ENCODE assay signal across 7 cellular contexts in the genomic region with DNA sequence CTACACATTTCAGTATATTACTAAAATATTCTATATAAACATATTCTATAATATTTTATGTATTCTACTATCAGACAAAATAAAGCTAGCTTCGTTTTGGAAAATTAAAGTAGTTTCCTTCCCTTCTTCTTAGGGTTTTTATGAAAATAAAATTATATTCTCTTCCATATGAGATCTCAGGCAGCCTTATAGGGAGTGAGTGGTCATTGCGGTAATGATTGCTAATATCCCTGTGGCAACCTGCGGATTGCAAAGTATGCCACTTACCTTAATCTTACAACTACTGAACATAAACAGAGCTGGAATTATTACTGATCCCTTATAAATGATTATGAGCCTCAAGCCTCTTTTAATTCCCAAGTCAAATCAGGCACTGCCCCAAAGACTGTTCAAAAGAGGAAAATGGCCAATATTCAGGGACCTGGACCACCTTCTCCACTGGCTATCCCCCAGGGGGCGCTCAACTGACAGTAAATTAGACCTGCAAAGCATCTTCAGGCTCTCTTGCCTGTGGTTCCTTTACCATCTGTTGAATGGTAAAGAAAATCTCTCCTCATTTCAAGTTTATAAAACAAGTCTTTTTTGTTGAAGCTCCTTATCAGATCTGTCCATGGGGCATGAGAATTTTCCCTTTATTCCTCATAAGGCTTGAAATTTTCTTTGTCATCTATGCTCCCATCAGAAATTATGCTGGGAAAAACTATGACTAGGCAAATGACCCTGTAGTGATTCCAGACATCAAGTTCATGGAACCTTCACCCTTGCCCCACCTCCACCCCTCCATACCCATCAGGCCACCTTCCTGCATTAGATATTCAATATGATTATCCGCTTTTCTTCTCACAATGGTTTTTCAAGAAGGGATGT.
A peak's percentile ranks its signal among the peaks of the same experiment; 100 is the strongest.
DNase-seq lines count a peak whose midpoint lies in the region; ATAC-seq, FAIRE-seq and TF ChIP-seq lines count a peak whose summit lies in the region.

No MANE protein-coding gene starts in this region.

- peak; percentile 57 for FAIRE-seq in GM12892 (lab: Jason Lieb, UNC)
- no peak for FAIRE-seq in bronchial epithelial cell (lab: Jason Lieb, UNC)

- no peak overlapping the region for H3K4me3 ChIP-seq in bronchial epithelial cell (ENCODE audit: low read depth, low read length)

- H3K9me3 Mint-ChIP-seq in WTC11: peaks cover 14% of the 10 kb centered on the region

- no peaks in the 10 kb centered on the region for H3K27me3 ChIP-seq in bronchial epithelial cell (ENCODE audit: control insufficient read depth, insufficient read depth, low read length)

- H3K4me3 Mint-ChIP-seq in WTC11: no peak overlapping the region

- no peaks in the 10 kb centered on the region for H3K36me3 ChIP-seq in bronchial epithelial cell (ENCODE audit: control insufficient read depth, insufficient read depth, low read length)

- TF ChIP-seq CTCF in WTC11 (IDR thresholded peaks at IDR 0.05) (peak; percentile 81), bronchial epithelial cell (IDR thresholded peaks at IDR 0.05; ENCODE audit: insufficient read depth, low read length, severe bottlenecking) (peak; percentile 79)

- H3K36me3 Mint-ChIP-seq in WTC11: no peaks in the 10 kb centered on the region

- POLR2A ChIA-PET in WTC11 (lab: Charles Lee): no interaction called here

- ATAC-seq in HG02763 (IDR thresholded peaks at IDR 0.05; ENCODE audit: unreplicated experiment): peak; percentile 87
- peak; percentile 90 for ATAC-seq in WTC11

- H3K4me1 Mint-ChIP-seq in WTC11: peaks cover 21% of the 10 kb centered on the region

- DNase-seq in GM12892 (ENCODE audit: insufficient read length) (no peak), NCI-H2029 (lab: John Stamatoyannopoulos, UW) (peak; percentile 23), WTC11 (ENCODE audit: low spot score) (peak; percentile 83), bronchial epithelial cell (ENCODE audit: low read depth) (peak; percentile 50), kidney glomerular epithelial cell (lab: John Stamatoyannopoulos, UW) (peak; percentile 36)
- DNase-seq in stimulated activated CD4-positive, alpha-beta T cell treated with anti-CD3 and anti-CD28 coated beads, Interleukin-4, amount 100 ng/mL, for 24 hours: peak; percentile 83

- no peak overlapping the region for H3K27ac Mint-ChIP-seq in WTC11

- no peak for TF ChIP-seq POLR2A in GM12892 (IDR thresholded peaks at IDR 0.05; ENCODE audit: low read depth, low read length)

- CTCF ChIA-PET in WTC11 (lab: Charles Lee): interaction anchor here (1.0 to 1.6 kb wide), 4 partner anchors 33 to 165 kb away, joined by 3 to 8 read pairs (median 3); no protein-coding TSS in a partner anchor

- H3K27me3 Mint-ChIP-seq in WTC11 (ENCODE audit: low read depth): no peaks in the 10 kb centered on the region

TF ChIP-seq in WTC11, 78 proteins besides CTCF, POLR2A, EP300 and RAD21:
- TF ChIP-seq JUN (CRISPR knock-in tag; IDR thresholded peaks at IDR 0.05) (no peak), CBFB (CRISPR knock-in tag; IDR thresholded peaks at IDR 0.05; ENCODE audit: low read depth) (no peak), FOXJ3 (CRISPR knock-in tag; IDR thresholded peaks at IDR 0.05; ENCODE audit: borderline replicate concordance) (no peak), GABPB1 (CRISPR knock-in tag; IDR thresholded peaks at IDR 0.05) (no peak), NR3C1 (CRISPR knock-in tag; conservative IDR thresholded peaks at IDR 0.05; ENCODE audit: low read depth) (no peak), ETV6 (CRISPR knock-in tag; IDR thresholded peaks at IDR 0.05) (no peak), FOXK1 (CRISPR knock-in tag; IDR thresholded peaks at IDR 0.05) (no peak), NFATC4 (CRISPR knock-in tag; IDR thresholded peaks at IDR 0.05) (no peak)
- TF ChIP-seq, protein P1, sequence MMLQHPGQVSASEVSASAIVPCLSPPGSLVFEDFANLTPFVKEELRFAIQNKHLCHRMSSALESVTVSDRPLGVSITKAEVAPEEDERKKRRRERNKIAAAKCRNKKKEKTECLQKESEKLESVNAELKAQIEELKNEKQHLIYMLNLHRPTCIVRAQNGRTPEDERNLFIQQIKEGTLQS (CRISPR knock-in tag; conservative IDR thresholded peaks at IDR 0.05): no peak
- TF ChIP-seq, protein P2, sequence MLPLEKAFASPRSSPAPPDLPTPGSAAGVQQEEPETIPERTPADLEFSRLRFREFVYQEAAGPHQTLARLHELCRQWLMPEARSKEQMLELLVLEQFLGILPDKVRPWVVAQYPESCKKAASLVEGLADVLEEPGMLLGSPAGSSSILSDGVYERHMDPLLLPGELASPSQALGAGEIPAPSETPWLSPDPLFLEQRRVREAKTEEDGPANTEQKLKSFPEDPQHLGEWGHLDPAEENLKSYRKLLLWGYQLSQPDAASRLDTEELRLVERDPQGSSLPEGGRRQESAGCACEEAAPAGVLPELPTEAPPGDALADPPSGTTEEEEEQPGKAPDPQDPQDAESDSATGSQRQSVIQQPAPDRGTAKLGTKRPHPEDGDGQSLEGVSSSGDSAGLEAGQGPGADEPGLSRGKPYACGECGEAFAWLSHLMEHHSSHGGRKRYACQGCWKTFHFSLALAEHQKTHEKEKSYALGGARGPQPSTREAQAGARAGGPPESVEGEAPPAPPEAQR (CRISPR knock-in tag; IDR thresholded peaks at IDR 0.05): no peak
- TF ChIP-seq, protein P3, sequence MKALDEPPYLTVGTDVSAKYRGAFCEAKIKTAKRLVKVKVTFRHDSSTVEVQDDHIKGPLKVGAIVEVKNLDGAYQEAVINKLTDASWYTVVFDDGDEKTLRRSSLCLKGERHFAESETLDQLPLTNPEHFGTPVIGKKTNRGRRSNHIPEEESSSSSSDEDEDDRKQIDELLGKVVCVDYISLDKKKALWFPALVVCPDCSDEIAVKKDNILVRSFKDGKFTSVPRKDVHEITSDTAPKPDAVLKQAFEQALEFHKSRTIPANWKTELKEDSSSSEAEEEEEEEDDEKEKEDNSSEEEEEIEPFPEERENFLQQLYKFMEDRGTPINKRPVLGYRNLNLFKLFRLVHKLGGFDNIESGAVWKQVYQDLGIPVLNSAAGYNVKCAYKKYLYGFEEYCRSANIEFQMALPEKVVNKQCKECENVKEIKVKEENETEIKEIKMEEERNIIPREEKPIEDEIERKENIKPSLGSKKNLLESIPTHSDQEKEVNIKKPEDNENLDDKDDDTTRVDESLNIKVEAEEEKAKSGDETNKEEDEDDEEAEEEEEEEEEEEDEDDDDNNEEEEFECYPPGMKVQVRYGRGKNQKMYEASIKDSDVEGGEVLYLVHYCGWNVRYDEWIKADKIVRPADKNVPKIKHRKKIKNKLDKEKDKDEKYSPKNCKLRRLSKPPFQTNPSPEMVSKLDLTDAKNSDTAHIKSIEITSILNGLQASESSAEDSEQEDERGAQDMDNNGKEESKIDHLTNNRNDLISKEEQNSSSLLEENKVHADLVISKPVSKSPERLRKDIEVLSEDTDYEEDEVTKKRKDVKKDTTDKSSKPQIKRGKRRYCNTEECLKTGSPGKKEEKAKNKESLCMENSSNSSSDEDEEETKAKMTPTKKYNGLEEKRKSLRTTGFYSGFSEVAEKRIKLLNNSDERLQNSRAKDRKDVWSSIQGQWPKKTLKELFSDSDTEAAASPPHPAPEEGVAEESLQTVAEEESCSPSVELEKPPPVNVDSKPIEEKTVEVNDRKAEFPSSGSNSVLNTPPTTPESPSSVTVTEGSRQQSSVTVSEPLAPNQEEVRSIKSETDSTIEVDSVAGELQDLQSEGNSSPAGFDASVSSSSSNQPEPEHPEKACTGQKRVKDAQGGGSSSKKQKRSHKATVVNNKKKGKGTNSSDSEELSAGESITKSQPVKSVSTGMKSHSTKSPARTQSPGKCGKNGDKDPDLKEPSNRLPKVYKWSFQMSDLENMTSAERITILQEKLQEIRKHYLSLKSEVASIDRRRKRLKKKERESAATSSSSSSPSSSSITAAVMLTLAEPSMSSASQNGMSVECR (CRISPR knock-in tag; IDR thresholded peaks at IDR 0.05; ENCODE audit: borderline replicate concordance): no peak
- TF ChIP-seq, protein P4, sequence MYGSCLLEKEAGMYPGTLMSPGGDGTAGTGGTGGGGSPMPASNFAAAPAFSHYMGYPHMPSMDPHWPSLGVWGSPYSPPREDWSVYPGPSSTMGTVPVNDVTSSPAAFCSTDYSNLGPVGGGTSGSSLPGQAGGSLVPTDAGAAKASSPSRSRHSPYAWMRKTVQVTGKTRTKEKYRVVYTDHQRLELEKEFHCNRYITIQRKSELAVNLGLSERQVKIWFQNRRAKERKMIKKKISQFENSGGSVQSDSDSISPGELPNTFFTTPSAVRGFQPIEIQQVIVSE (CRISPR knock-in tag; IDR thresholded peaks at IDR 0.05; ENCODE audit: borderline replicate concordance): no peak
- TF ChIP-seq, protein P5, sequence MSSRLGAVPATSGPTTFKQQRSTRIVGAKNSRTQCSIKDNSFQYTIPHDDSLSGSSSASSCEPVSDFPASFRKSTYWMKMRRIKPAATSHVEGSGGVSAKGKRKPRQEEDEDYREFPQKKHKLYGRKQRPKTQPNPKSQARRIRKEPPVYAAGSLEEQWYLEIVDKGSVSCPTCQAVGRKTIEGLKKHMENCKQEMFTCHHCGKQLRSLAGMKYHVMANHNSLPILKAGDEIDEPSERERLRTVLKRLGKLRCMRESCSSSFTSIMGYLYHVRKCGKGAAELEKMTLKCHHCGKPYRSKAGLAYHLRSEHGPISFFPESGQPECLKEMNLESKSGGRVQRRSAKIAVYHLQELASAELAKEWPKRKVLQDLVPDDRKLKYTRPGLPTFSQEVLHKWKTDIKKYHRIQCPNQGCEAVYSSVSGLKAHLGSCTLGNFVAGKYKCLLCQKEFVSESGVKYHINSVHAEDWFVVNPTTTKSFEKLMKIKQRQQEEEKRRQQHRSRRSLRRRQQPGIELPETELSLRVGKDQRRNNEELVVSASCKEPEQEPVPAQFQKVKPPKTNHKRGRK (CRISPR knock-in tag; IDR thresholded peaks at IDR 0.05; ENCODE audit: borderline replicate concordance): no peak
